In the genomic region with DNA sequence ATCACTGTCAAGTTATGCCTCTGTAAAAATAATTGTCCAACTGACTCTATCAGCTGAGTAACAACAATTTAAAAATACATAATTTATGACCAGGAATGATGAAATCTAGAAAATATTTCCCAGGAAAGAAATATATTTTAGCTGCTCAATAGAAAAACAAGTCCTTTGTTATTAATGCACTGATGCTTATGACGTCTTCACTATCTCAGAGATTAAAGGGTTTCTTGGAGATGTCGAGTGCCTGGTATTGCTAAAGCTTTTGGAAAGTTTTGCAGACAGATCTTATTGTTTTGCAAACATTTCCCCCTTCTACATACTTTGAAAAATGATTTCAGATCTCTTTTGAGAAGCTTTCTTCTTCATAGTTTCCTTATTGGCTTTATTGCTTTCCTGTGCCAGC, we compare ENCODE assay signal across 21 cellular contexts.
"Had no signal": no experiment of that assay in that cellular context is flagged by ENCODE, and none has a peak within 500 bp of the region (broad histone marks: within the 10 kb centered on the region; RNA-seq: fewer than 3 reads in every experiment).

No MANE protein-coding gene starts in this region.

- H3K4me3 ChIP-seq: adrenal gland, esophagus squamous epithelium, mucosa of descending colon, transverse colon had no signal

- H3K27me3 Mint-ChIP-seq: activated CD8-positive, alpha-beta T cell treated with anti-CD3 and anti-CD28 coated beads for 36 hours; activated naive CD4-positive, alpha-beta T cell treated with anti-CD3 and anti-CD28 coated beads, Interleukin-2, amount 50 U/mL, for 24 hours; brain; progenitor cell of endocrine pancreas had no signal

- H3K36me3 ChIP-seq: adrenal gland, esophagus squamous epithelium, transverse colon, WERI-Rb-1 had no signal

- H3K9me3 ChIP-seq: adrenal gland, esophagus squamous epithelium, mucosa of descending colon, transverse colon had no signal

- ATAC-seq: activated CD8-positive, alpha-beta T cell treated with anti-CD3 and anti-CD28 coated beads for 36 hours; activated T-cell treated with anti-CD3 and anti-CD28 coated beads, Interleukin-2, amount 50 U/mL, for 4 hours; mucosa of descending colon; right cardiac atrium had no signal

- H3K27ac Mint-ChIP-seq: activated CD8-positive, alpha-beta T cell treated with anti-CD3 and anti-CD28 coated beads for 36 hours; activated naive CD4-positive, alpha-beta T cell treated with anti-CD3 and anti-CD28 coated beads, Interleukin-2, amount 50 U/mL, for 24 hours; brain; natural killer cell treated with Interleukin-12 subunit alpha and Interleukin-12 subunit beta and Interleukin-15 and Interleukin-18, amount 100 ng/mL, for 72 hours; progenitor cell of endocrine pancreas; T-helper 1 cell treated with Interleukin-12 subunit alpha and Interleukin-12 subunit beta and Interleukin-4 antibody, amounts not matched to agents 30 μg/mL and 1 μg/mL, for 36 hours had no signal

- H3K36me3 Mint-ChIP-seq: activated naive CD4-positive, alpha-beta T cell treated with anti-CD3 and anti-CD28 coated beads, Interleukin-2, amount 50 U/mL, for 24 hours; brain; natural killer cell treated with Interleukin-12 subunit alpha and Interleukin-12 subunit beta and Interleukin-15 and Interleukin-18, amount 100 ng/mL, for 72 hours had no signal

- H3K4me1 Mint-ChIP-seq: brain had no signal

- H3K4me1 ChIP-seq: adrenal gland, esophagus squamous epithelium had no signal

- H3K4me3 Mint-ChIP-seq: activated CD8-positive, alpha-beta T cell treated with anti-CD3 and anti-CD28 coated beads for 36 hours; activated naive CD4-positive, alpha-beta T cell treated with anti-CD3 and anti-CD28 coated beads, Interleukin-2, amount 50 U/mL, for 24 hours; activated T-cell treated with anti-CD3 and anti-CD28 coated beads, Interleukin-2, amount 50 U/mL, for 4 hours; brain; natural killer cell treated with Interleukin-12 subunit alpha and Interleukin-12 subunit beta and Interleukin-15 and Interleukin-18, amount 100 ng/mL, for 72 hours; T-helper 1 cell treated with Interleukin-12 subunit alpha and Interleukin-12 subunit beta and Interleukin-4 antibody, amounts not matched to agents 30 μg/mL and 1 μg/mL, for 36 hours had no signal

- DNase-seq: activated CD4-positive, alpha-beta T cell treated with anti-CD3 and anti-CD28 coated beads for 48 hours; activated CD8-positive, alpha-beta T cell treated with anti-CD3 and anti-CD28 coated beads for 36 hours; activated effector memory CD4-positive, alpha-beta T cell treated with anti-CD3 and anti-CD28 coated beads, Interleukin-2, amount 50 U/mL, for 16 hours; activated T-cell treated with anti-CD3 and anti-CD28 coated beads, Interleukin-2, amount 50 U/mL, for 4 hours; adrenal gland; central memory CD4-positive, alpha-beta T cell; effector CD8-positive, alpha-beta T cell; esophagus squamous epithelium; head of caudate nucleus; mucosa of descending colon; right cardiac atrium; small intestine; stimulated activated CD4-positive, alpha-beta T cell treated with anti-CD3 and anti-CD28 coated beads, Interleukin-4, amount 100 ng/mL, for 24 hours; stimulated activated naive CD4-positive, alpha-beta T cell treated with Interleukin-2 at 50 U/mL for 16 hours; transverse colon; WERI-Rb-1 had no signal

- H3K27me3 ChIP-seq: esophagus squamous epithelium, transverse colon had no signal

- H3K27ac ChIP-seq: adrenal gland, esophagus squamous epithelium, transverse colon, WERI-Rb-1 had no signal

- H3K9me3 Mint-ChIP-seq: activated naive CD4-positive, alpha-beta T cell treated with anti-CD3 and anti-CD28 coated beads, Interleukin-2, amount 50 U/mL, for 24 hours; activated T-cell treated with anti-CD3 and anti-CD28 coated beads, Interleukin-2, amount 50 U/mL, for 4 hours; natural killer cell treated with Interleukin-12 subunit alpha and Interleukin-12 subunit beta and Interleukin-15 and Interleukin-18, amount 100 ng/mL, for 72 hours; T-helper 1 cell treated with Interleukin-12 subunit alpha and Interleukin-12 subunit beta and Interleukin-4 antibody, amounts not matched to agents 30 μg/mL and 1 μg/mL, for 36 hours had no signal
